In the genomic region with DNA sequence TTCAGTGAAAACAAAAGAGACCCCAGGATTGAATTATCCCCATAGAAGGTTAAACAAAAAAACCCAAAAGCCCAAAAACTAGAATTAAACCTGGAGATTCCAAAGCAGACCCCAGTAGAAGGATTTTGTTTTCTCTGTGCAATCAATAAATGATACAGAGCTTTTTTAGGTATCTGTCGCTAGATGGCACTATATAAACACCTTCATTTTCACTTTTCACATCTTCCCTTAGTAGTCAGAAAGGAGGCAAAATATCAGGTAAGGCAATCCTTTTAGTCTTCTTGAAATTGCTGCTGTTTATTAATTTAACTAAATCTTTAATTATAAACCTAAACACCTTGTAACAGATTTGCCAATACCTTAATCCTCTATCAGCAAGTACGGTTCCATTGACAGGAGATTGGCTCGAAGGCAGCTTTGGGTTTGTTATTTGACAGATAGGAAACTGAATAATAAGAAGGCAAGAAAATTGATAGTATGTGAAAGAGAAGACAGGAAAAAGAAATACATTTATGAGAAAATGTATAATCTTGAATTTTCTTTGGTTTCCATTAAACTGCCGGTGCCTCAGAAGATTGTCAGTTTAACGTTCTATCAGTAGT, we compare ENCODE assay signal across 8 cellular contexts. TPM values are rescaled to one million over a fixed set of nuclear protein-coding genes. Genes with fewer than 3 reads are reported as not detected.
DNase-seq lines count a peak whose midpoint lies in the region; FAIRE-seq and TF ChIP-seq lines count a peak whose summit lies in the region.

No MANE protein-coding gene starts in this region.

- intact Hi-C loops in Calu3 (cut with micrococcal nuclease; ENCODE audit: unreplicated experiment): loop anchor here (1.0 to 5.0 kb wide), 4 partner anchors 91 to 784 kb away; a partner anchor contains a TSS

- H3K27ac Mint-ChIP-seq in astrocyte (ENCODE audit: unreplicated experiment) (no peak overlapping the region), Calu3 (ENCODE audit: unreplicated experiment) (no peak overlapping the region)

- no TSS peak for BruUV-seq in Calu3 (replicated peaks; lab: Mats Ljungman, UMichigan)

- peak; percentile 83 for FAIRE-seq in astrocyte (lab: Jason Lieb, UNC)

- no peaks in the 10 kb centered on the region for H3K9me3 Mint-ChIP-seq in astrocyte (ENCODE audit: unreplicated experiment)
- H3K9me3 Mint-ChIP-seq in Calu3 (ENCODE audit: low read depth, unreplicated experiment): no peaks in the 10 kb centered on the region

- H3K4me3 Mint-ChIP-seq in astrocyte (ENCODE audit: unreplicated experiment) (no peak overlapping the region), Calu3 (ENCODE audit: low read depth, unreplicated experiment) (no peak overlapping the region)

- H3K27me3 ChIP-seq in astrocyte (ENCODE audit: insufficient read depth, low read length): peaks cover 8% of the 10 kb centered on the region

- no peaks in the 10 kb centered on the region for H3K79me2 ChIP-seq in astrocyte (ENCODE audit: insufficient read depth, low read length)

- peaks cover 2% of the 10 kb centered on the region for H3K4me1 Mint-ChIP-seq in astrocyte (ENCODE audit: low read depth, unreplicated experiment)
- H3K4me1 Mint-ChIP-seq in Calu3 (ENCODE audit: low read depth, unreplicated experiment): no peaks in the 10 kb centered on the region

- no peaks in the 10 kb centered on the region for H4K20me1 ChIP-seq in astrocyte (ENCODE audit: insufficient read depth, low read length)

- H3K4me2 ChIP-seq in astrocyte (ENCODE audit: low read length): no peak overlapping the region

- H3K9ac ChIP-seq in astrocyte (ENCODE audit: low read length): no peak overlapping the region

- H2AFZ ChIP-seq in astrocyte (ENCODE audit: low read depth, low read length): no peak overlapping the region

- H3K4me3 ChIP-seq in astrocyte (ENCODE audit: insufficient read depth, low read depth, low read length): no peak overlapping the region

- no peaks in the 10 kb centered on the region for H3K9me3 ChIP-seq in astrocyte (ENCODE audit: insufficient read depth, low read depth, low read length)

- no peaks in the 10 kb centered on the region for H3K4me1 ChIP-seq in astrocyte (ENCODE audit: insufficient read depth, low read length)

- DNase-seq in SIG-M5 treated with dmso at 0.1 percent for 504 hours (lab: John Stamatoyannopoulos, UW; ENCODE audit: unreplicated experiment) (peak; percentile 49), SIG-M5 (lab: John Stamatoyannopoulos, UW) (no peak), HCEC 1CT (peak; percentile 62), NCI-H2029 treated with DMSO at 0.1 percent for 48 hours (lab: John Stamatoyannopoulos, UW) (peak; percentile 100), astrocyte (ENCODE audit: low read depth) (peak; percentile 38), kidney glomerular epithelial cell (lab: John Stamatoyannopoulos, UW) (peak; percentile 21), Calu3 (no peak), NCI-H128 (lab: John Stamatoyannopoulos, UW; ENCODE audit: unreplicated experiment) (no peak)

- H3K27ac ChIP-seq in astrocyte (ENCODE audit: low read depth, low read length): no peak overlapping the region

- no peaks in the 10 kb centered on the region for H3K27me3 Mint-ChIP-seq in astrocyte (ENCODE audit: low read depth, unreplicated experiment)
- H3K27me3 Mint-ChIP-seq in Calu3 (ENCODE audit: unreplicated experiment): no peaks in the 10 kb centered on the region

- H3K36me3 Mint-ChIP-seq in astrocyte (ENCODE audit: low read depth, unreplicated experiment) (no peaks in the 10 kb centered on the region), Calu3 (ENCODE audit: insufficient read depth, unreplicated experiment) (no peaks in the 10 kb centered on the region)

- TF ChIP-seq CTCF in astrocyte (IDR thresholded peaks at IDR 0.05; ENCODE audit: insufficient read depth, low read depth, low read length) (peak; percentile 60), Calu3 (IDR thresholded peaks at IDR 0.05; ENCODE audit: unreplicated experiment) (no peak)

- CTCF ChIA-PET in Calu3 (lab: Charles Lee): interaction anchor here (0.5 to 1.5 kb wide), 4 partner anchors 54 to 794 kb away, joined by 3 to 6 read pairs (median 4); a partner anchor contains a TSS

- H3K36me3 ChIP-seq in astrocyte (ENCODE audit: insufficient read depth, low read length): no peaks in the 10 kb centered on the region

RNA-seq across cellular contexts. Expression of a gene that starts 23.3 kb away (rescaled TPM):
- total RNA-seq in astrocyte: 42.7 and 43.9 TPM in 2 replicates
- 48.3 and 54.9 TPM in 2 replicates for total RNA-seq in Calu3 (2022)

Comparison
In these comparisons a context has a peak if more than half of its experiments do, and no peak if none do; other contexts are left out.
1. DNase-seq: peak in SIG-M5 treated with dmso at 0.1 percent for 504 hours (single experiment), HCEC 1CT (single experiment), NCI-H2029 treated with DMSO at 0.1 percent for 48 hours (single experiment), astrocyte (single experiment) and kidney glomerular epithelial cell (single experiment); none in SIG-M5 (single experiment), Calu3 (single experiment) and NCI-H128 (single experiment).